ENCODE assay signal across 12 cellular contexts in genomic region chr18:56445422-56445821, GRCh38.
"Had no signal": no experiment of that assay in that cellular context is flagged by ENCODE, and none has a peak within 500 bp of the region (broad histone marks: within the 10 kb centered on the region; RNA-seq: fewer than 3 reads in every experiment).

No MANE protein-coding gene starts in this region.

- H3K9me3 ChIP-seq: esophagus muscularis mucosa, pancreas had no signal

- H3K27ac ChIP-seq: brain microvascular endothelial cell, coronary artery, esophagus muscularis mucosa, neural progenitor cell, pancreas had no signal

- DNase-seq: activated CD4-positive, alpha-beta T cell treated with anti-CD3 and anti-CD28 coated beads, Interleukin-2, amount 50 U/mL, for 1 hour; activated CD8-positive, alpha-beta memory T cell treated with anti-CD3 and anti-CD28 coated beads for 24 hours; activated naive CD4-positive, alpha-beta T cell treated with Interleukin-2 at 50 U/mL for 16 hours; anterior cingulate cortex; brain microvascular endothelial cell; naive B cell; pancreas; stimulated activated CD4-positive, alpha-beta T cell treated with anti-CD3 and anti-CD28 coated beads, Interleukin-1b, Interleukin-23, amount 100 ng/mL, for 48 hours had no signal

- ATAC-seq: left lobe of liver, pancreas had no signal

- H3K4me2 ChIP-seq: neural progenitor cell had no signal

- H3K4me1 ChIP-seq: neural progenitor cell, pancreas had no signal

- H3K9ac ChIP-seq: neural progenitor cell had no signal

- H3K36me3 ChIP-seq: brain microvascular endothelial cell, esophagus muscularis mucosa, neural progenitor cell, pancreas had no signal

- H3K4me3 ChIP-seq: coronary artery, esophagus muscularis mucosa, neural progenitor cell, pancreas had no signal

- H3K27me3 ChIP-seq: brain microvascular endothelial cell, esophagus muscularis mucosa, neural progenitor cell, pancreas had no signal
